ENCODE assay signal across 7 cellular contexts in the genomic region with DNA sequence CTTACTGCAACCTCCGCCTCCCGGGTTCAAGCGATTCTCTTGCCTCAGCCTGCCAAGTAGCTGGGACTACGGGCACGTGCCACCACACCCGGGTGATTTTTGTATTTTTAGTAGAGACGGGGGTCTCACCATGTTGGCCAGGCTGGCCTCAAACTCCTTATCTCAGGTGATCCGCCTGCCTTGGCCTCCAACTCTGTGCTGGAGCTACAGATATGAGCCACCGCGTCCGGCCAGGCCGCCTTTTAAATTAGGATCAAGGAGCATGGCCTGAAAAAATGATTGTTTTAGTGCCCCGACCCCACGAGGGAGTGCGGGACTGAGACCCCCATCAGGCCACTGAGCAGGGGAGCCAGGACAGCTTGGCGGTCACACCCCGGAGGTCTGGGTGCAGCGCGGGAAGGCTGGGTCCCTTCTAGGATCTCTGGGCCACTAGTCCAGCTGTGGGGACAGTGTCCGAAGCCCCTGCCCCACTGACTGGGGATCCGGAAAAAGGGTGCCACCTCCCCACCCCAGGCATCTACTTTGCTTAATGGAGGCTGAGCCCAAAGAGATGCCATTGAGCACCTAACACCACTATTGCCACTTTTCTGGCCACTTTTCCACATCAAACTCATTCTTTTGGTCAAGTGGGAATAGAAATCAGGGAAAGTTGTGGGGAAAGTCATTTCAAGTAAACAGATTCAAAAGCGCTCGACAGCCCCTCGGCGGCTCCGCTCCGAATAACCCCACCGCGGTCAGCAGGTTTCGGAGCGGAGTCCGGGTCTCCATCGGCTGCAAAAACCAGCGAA. TPM values are rescaled to one million over a fixed set of nuclear protein-coding genes. Genes with fewer than 3 reads are reported as not detected.
DNase-seq lines count a peak whose midpoint lies in the region; TF ChIP-seq lines count a peak whose summit lies in the region.

No MANE protein-coding gene starts in this region.

- POLR2A ChIA-PET in HEK293 (lab: Yijun Ruan, JAX): interaction anchor here (0.7 kb wide), 1 partner anchor 9 kb away, joined by 6 read pairs; no protein-coding TSS in a partner anchor
- POLR2A ChIA-PET in activated CD4-positive, alpha-beta memory T cell treated with anti-CD3 and anti-CD28 coated beads for 36 hours (lab: Charles Lee): interaction anchor here (0.6 to 1.8 kb wide), 5 partner anchors 13 to 517 kb away, joined by 3 to 18 read pairs (median 4); a partner anchor contains a TSS

- no peak for DNase-seq in activated CD4-positive, alpha-beta memory T cell treated with anti-CD3 and anti-CD28 coated beads for 36 hours
- DNase-seq in NCI-H2196 (lab: John Stamatoyannopoulos, UW; ENCODE audit: unreplicated experiment): no peak
- DNase-seq in KBM-7: no peak
- no peak for DNase-seq in Ammon's horn (ENCODE audit: low spot score)

- H3K27me3 Mint-ChIP-seq in activated CD4-positive, alpha-beta memory T cell treated with anti-CD3 and anti-CD28 coated beads for 36 hours: no peaks in the 10 kb centered on the region

- peaks cover 15% of the 10 kb centered on the region for H3K4me1 Mint-ChIP-seq in activated CD4-positive, alpha-beta memory T cell treated with anti-CD3 and anti-CD28 coated beads for 36 hours (ENCODE audit: low read depth)

- H3K4me3 Mint-ChIP-seq in activated CD4-positive, alpha-beta memory T cell treated with anti-CD3 and anti-CD28 coated beads for 36 hours: peak overlapping the region; percentile 77

- in situ Hi-C loops in KBM-7 (cut with MboI; ENCODE audit: low pct_unique_long_range_greater_than_20kb, low sequenced_read_pairs): no loop called here

- no peaks in the 10 kb centered on the region for H3K36me3 ChIP-seq in HEK293 (ENCODE audit: control insufficient read depth in 2 of 2, insufficient read depth in 1 of 2, low read length in 2 of 2)

- H3K27ac ChIP-seq in HEK293 (ENCODE audit: extremely low read depth, low read depth, low read length) (no peak overlapping the region), skin epidermis (peak overlapping the region in 4 of 21 experiments; percentile 27 to 79 (median 70))

- intact Hi-C loops in activated CD4-positive, alpha-beta memory T cell treated with anti-CD3 and anti-CD28 coated beads for 36 hours (cut with micrococcal nuclease): loop anchor here (1.0 to 10.0 kb wide), 11 partner anchors 8 to 513 kb away; a partner anchor contains a TSS

- H3K4me3 ChIP-seq in HEK293 (ENCODE audit: low read depth, low read length) (no peak overlapping the region), iPS-11a (ENCODE audit: low read depth, low read length) (peak overlapping the region; percentile 20), skin epidermis (peak overlapping the region in 6 of 7 experiments; percentile 10 to 39 (median 26))

- no peaks in the 10 kb centered on the region for H3K36me3 Mint-ChIP-seq in activated CD4-positive, alpha-beta memory T cell treated with anti-CD3 and anti-CD28 coated beads for 36 hours

- no peaks in the 10 kb centered on the region for H3K4me1 ChIP-seq in HEK293 (ENCODE audit: control insufficient read depth, insufficient read depth, low read length)

- no peak overlapping the region for H3K27ac Mint-ChIP-seq in activated CD4-positive, alpha-beta memory T cell treated with anti-CD3 and anti-CD28 coated beads for 36 hours

- CTCF ChIA-PET in HEK293 (lab: Yijun Ruan, JAX): interaction anchor here (0.6 to 2.7 kb wide), 34 partner anchors 9 to 810 kb away, joined by 3 to 41 read pairs (median 3); a partner anchor contains a TSS
- CTCF ChIA-PET in activated CD4-positive, alpha-beta memory T cell treated with anti-CD3 and anti-CD28 coated beads for 36 hours (lab: Charles Lee): interaction anchor here (0.6 to 2.8 kb wide), 45 partner anchors 8 to 475 kb away, joined by 3 to 83 read pairs (median 4); a partner anchor contains a TSS

- H3K9me3 ChIP-seq in HEK293 (ENCODE audit: control insufficient read depth, insufficient read depth, low read depth, low read length): no peaks in the 10 kb centered on the region

- TF ChIP-seq CTCF in HEK293 (tag by site-specific recombination; IDR thresholded peaks at IDR 0.05): no peak

- H3K9me3 Mint-ChIP-seq in activated CD4-positive, alpha-beta memory T cell treated with anti-CD3 and anti-CD28 coated beads for 36 hours: no peaks in the 10 kb centered on the region

TF ChIP-seq in HEK293, 187 proteins besides CTCF, POLR2A, EP300 and RAD21:
- TF ChIP-seq PRDM1 (tag by site-specific recombination; IDR thresholded peaks at IDR 0.05) (peak; percentile 89), ZBTB20 (tag by site-specific recombination; IDR thresholded peaks at IDR 0.05) (no peak)

RNA-seq across cellular contexts. Expression of a gene that starts 19.7 kb away (rescaled TPM):
- total RNA-seq in activated CD4-positive, alpha-beta memory T cell treated with anti-CD3 and anti-CD28 coated beads for 36 hours: 10 to 100 TPM; 52.0 to 52.5 TPM
